8 cellular contexts compared by ENCODE assay signal in the genomic region with DNA sequence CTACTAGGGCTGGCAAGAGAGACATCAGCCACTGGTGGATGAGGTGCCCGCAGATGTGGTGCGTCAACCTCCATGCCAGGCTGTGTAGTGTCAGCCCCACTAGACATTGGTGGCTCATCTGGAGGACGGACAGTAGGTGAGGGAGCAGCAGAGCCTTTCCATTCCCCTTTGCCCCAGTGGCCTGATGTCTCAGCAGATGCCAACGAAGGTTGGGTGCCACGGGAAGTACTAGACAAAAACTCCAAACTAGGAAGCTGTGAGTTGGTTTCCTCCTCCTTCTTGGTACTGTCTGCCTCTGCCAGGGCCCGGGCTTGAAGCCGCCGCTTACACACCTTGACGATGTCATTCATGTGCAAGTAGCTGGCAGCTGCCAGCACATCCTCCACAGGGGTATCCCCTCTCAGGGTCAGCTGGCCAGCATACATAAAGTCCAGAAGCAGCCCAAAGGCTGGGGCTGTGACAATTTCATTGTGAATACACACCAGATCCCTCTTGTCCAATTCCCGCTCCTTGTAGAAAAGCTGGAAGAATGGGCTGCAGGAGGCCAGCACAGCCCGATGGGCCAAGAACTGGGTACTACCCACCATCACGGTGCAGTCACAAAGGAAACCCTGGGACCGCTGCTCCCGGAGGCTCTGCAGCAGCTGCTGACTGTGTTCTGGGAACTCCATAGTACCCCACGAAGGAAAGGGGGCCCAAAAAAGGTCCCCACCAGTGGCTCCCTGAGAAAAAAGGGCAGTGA. TPM values are rescaled to one million over a fixed set of nuclear protein-coding genes. Genes with fewer than 3 reads are reported as not detected.
DNase-seq lines count a peak whose midpoint lies in the region; ATAC-seq, FAIRE-seq and TF ChIP-seq lines count a peak whose summit lies in the region.

No MANE protein-coding gene starts in this region.

- H3K36me3 Mint-ChIP-seq in CD8-positive, alpha-beta memory T cell: peaks cover 0 to 30% (median 3%) of the 10 kb centered on the region in 3 donors
- peaks cover 4% of the 10 kb centered on the region for H3K36me3 Mint-ChIP-seq in neural progenitor cell

- peak overlapping the region; percentile 99 for H3K4me3 ChIP-seq in CD8-positive, alpha-beta memory T cell (ENCODE audit: low read length)
- H3K4me3 ChIP-seq in Loucy (ENCODE audit: low read length, poor library complexity, severe bottlenecking) (peak overlapping the region; percentile 78), ectodermal cell (ENCODE audit: insufficient read depth, low read depth, low read length) (peak overlapping the region; percentile 92), neural progenitor cell (peak overlapping the region; percentile 74)

- POLR2A ChIA-PET in CD8-positive, alpha-beta memory T cell (lab: Charles Lee): interaction anchor here (0.6 to 3.2 kb wide), 21 partner anchors 18 to 179 kb away, joined by 3 to 70 read pairs (median 5); partner anchors contain the start of genes B3GAT3, BSCL2, C11orf98 and CSKMT

- DNase-seq in CD8-positive, alpha-beta memory T cell: no peak
- DNase-seq in neural progenitor cell (ENCODE audit: low spot score) (no peak), DMS79 (lab: John Stamatoyannopoulos, UW) (no peak), DMS153 (lab: John Stamatoyannopoulos, UW) (no peak), HTR-8/SVneo (ENCODE audit: insufficient read length, low spot score) (no peak)

- H3F3A ChIP-seq in Loucy (ENCODE audit: low read depth): no peaks in the 10 kb centered on the region
- peaks cover 23% of the 10 kb centered on the region for H3F3A ChIP-seq in neural progenitor cell (ENCODE audit: low read depth)

- no peaks in the 10 kb centered on the region for H3K27me3 ChIP-seq in CD8-positive, alpha-beta memory T cell (ENCODE audit: insufficient read depth, low read length, poor library complexity, severe bottlenecking)
- H3K27me3 ChIP-seq in Loucy (ENCODE audit: insufficient read depth, low read length, poor library complexity, severe bottlenecking): no peaks in the 10 kb centered on the region
- no peaks in the 10 kb centered on the region for H3K27me3 ChIP-seq in ectodermal cell (ENCODE audit: control insufficient read depth, insufficient read depth, low read length, poor library complexity, severe bottlenecking)
- no peaks in the 10 kb centered on the region for H3K27me3 ChIP-seq in neural progenitor cell

- peak overlapping the region; percentile 91 to 100 (median 99) for H3K4me3 Mint-ChIP-seq in CD8-positive, alpha-beta memory T cell
- peak overlapping the region; percentile 98 for H3K4me3 Mint-ChIP-seq in neural progenitor cell

- CTCF ChIA-PET in CD8-positive, alpha-beta memory T cell (lab: Charles Lee): interaction anchor here (0.8 to 3.6 kb wide), 19 partner anchors 9 to 193 kb away, joined by 3 to 36 read pairs (median 5); partner anchors contain the start of genes HNRNPUL2, POLR2G, SLC3A2 and TAF6L

- no peaks in the 10 kb centered on the region for H3K9me2 ChIP-seq in Loucy (replicated peaks; ENCODE audit: low read depth, low read length)

- H3K9ac ChIP-seq in Loucy (ENCODE audit: low read depth, low read length, poor library complexity, severe bottlenecking): peak overlapping the region; percentile 72
- no peak overlapping the region for H3K9ac ChIP-seq in neural progenitor cell

- H3K27ac Mint-ChIP-seq in CD8-positive, alpha-beta memory T cell: peak overlapping the region; percentile 83 to 99 (median 98)
- H3K27ac Mint-ChIP-seq in neural progenitor cell: no peak overlapping the region

- no peak for TF ChIP-seq CTCF in Loucy (conservative IDR thresholded peaks at IDR 0.05; ENCODE audit: low read length)
- no peak for TF ChIP-seq CTCF in neural progenitor cell (IDR thresholded peaks at IDR 0.05)

- H3K27me3 Mint-ChIP-seq in CD8-positive, alpha-beta memory T cell: no peaks in the 10 kb centered on the region
- H3K27me3 Mint-ChIP-seq in neural progenitor cell (ENCODE audit: insufficient read depth, low read depth): peaks cover 7% of the 10 kb centered on the region

- 90% methylated on average over 15 of the region's 15 CpGs for WGBS in ectodermal cell, 2 experiments

- H3K4me1 ChIP-seq in CD8-positive, alpha-beta memory T cell (ENCODE audit: insufficient read depth, low read length): peaks cover 22% of the 10 kb centered on the region
- H3K4me1 ChIP-seq in Loucy (ENCODE audit: insufficient read depth, low read length, poor library complexity, severe bottlenecking) (peaks cover 17% of the 10 kb centered on the region), ectodermal cell (ENCODE audit: control insufficient read depth, insufficient read depth, low read length) (peaks cover 6% of the 10 kb centered on the region), neural progenitor cell (no peaks in the 10 kb centered on the region)

- no peak for FAIRE-seq in HTR-8/SVneo (lab: Jason Lieb, UNC)

- H2AFZ ChIP-seq in Loucy (ENCODE audit: low read length) (no peak overlapping the region; the same call in 1 of the 2 replicates), neural progenitor cell (replicated peaks) (peak overlapping the region; percentile 47)

- H3K9me3 Mint-ChIP-seq in CD8-positive, alpha-beta memory T cell: no peaks in the 10 kb centered on the region
- no peaks in the 10 kb centered on the region for H3K9me3 Mint-ChIP-seq in neural progenitor cell

- H4K20me1 ChIP-seq in Loucy (ENCODE audit: insufficient read depth, low read length, poor library complexity, severe bottlenecking) (peaks cover 5% of the 10 kb centered on the region), neural progenitor cell (ENCODE audit: low read depth) (no peaks in the 10 kb centered on the region)

- peaks cover 26 to 43% (median 36%) of the 10 kb centered on the region in 3 donors for H3K4me1 Mint-ChIP-seq in CD8-positive, alpha-beta memory T cell
- H3K4me1 Mint-ChIP-seq in neural progenitor cell: peaks cover 5% of the 10 kb centered on the region

- H3K79me2 ChIP-seq in Loucy (ENCODE audit: insufficient read depth, low read length) (peaks cover 19% of the 10 kb centered on the region; the same call in 1 of the 2 replicates), neural progenitor cell (ENCODE audit: low read depth) (peaks cover 33% of the 10 kb centered on the region)

- H3K4me2 ChIP-seq in Loucy (ENCODE audit: low read depth, low read length, poor library complexity, severe bottlenecking) (peak overlapping the region; percentile 84), neural progenitor cell (peak overlapping the region; percentile 77)

- ATAC-seq in HG03469 (IDR thresholded peaks at IDR 0.05; ENCODE audit: unreplicated experiment): no peak

- H3K9me3 ChIP-seq in CD8-positive, alpha-beta memory T cell (ENCODE audit: low read length): no peaks in the 10 kb centered on the region
- no peaks in the 10 kb centered on the region for H3K9me3 ChIP-seq in Loucy (ENCODE audit: insufficient read depth, low read depth, low read length)
- no peaks in the 10 kb centered on the region for H3K9me3 ChIP-seq in ectodermal cell (ENCODE audit: control insufficient read depth, low read length)
- H3K9me3 ChIP-seq in neural progenitor cell (ENCODE audit: low read depth): no peaks in the 10 kb centered on the region

- H3K27ac ChIP-seq in CD8-positive, alpha-beta memory T cell (ENCODE audit: low read depth, low read length): peak overlapping the region; percentile 91
- H3K27ac ChIP-seq in ectodermal cell (ENCODE audit: insufficient read depth, low read depth, low read length, poor library complexity, severe bottlenecking) (peak overlapping the region; percentile 16), neural progenitor cell (no peak overlapping the region)

- peaks cover 14% of the 10 kb centered on the region for H3K36me3 ChIP-seq in CD8-positive, alpha-beta memory T cell (ENCODE audit: insufficient read depth, low read length)
- no peaks in the 10 kb centered on the region for H3K36me3 ChIP-seq in Loucy (ENCODE audit: insufficient read depth, low read length)
- peaks cover 6% of the 10 kb centered on the region for H3K36me3 ChIP-seq in ectodermal cell (ENCODE audit: control insufficient read depth, insufficient read depth, low read length)
- no peaks in the 10 kb centered on the region for H3K36me3 ChIP-seq in neural progenitor cell

RNA-seq across cellular contexts. Expression of gene ZBTB3, which starts 0.8 kb away (rescaled TPM):
- 10 to 100 TPM in 1 of 2 experiments, 1 to 10 TPM in 1; 9.4 to 11.6 TPM for total RNA-seq in CD8-positive, alpha-beta memory T cell
- polyA plus RNA-seq in CD8-positive, alpha-beta memory T cell: 3.5 TPM
- polyA plus RNA-seq in ectodermal cell (2013, experiment 1 of 4): 15.6 TPM
- polyA plus RNA-seq in ectodermal cell (2013, experiment 2 of 4): 11.4 TPM
- polyA plus RNA-seq in ectodermal cell (2013, experiment 3 of 4): 11.0 TPM
- 13.9 TPM for polyA plus RNA-seq in ectodermal cell (2013, experiment 4 of 4)
- total RNA-seq in neural progenitor cell (ENCODE audit: low replicate concordance): 9.2 and 22.8 TPM in 2 replicates

RNA-seq across cellular contexts. Expression of gene POLR2G, which starts 8.2 kb away (rescaled TPM):
- 100 to 1,000 TPM; 151 to 160 TPM for total RNA-seq in CD8-positive, alpha-beta memory T cell
- 272 TPM for polyA plus RNA-seq in CD8-positive, alpha-beta memory T cell
- polyA plus RNA-seq in ectodermal cell (2013, experiment 1 of 4): 106 TPM
- 101 TPM for polyA plus RNA-seq in ectodermal cell (2013, experiment 2 of 4)
- polyA plus RNA-seq in ectodermal cell (2013, experiment 3 of 4): 107 TPM
- 115 TPM for polyA plus RNA-seq in ectodermal cell (2013, experiment 4 of 4)
- 88.7 and 117 TPM in 2 replicates for total RNA-seq in neural progenitor cell (ENCODE audit: low replicate concordance)

RNA-seq across cellular contexts. Expression of gene TAF6L, which starts 18.0 kb away (rescaled TPM):
- total RNA-seq in CD8-positive, alpha-beta memory T cell: 10 to 100 TPM; 21.8 to 24.1 TPM
- polyA plus RNA-seq in CD8-positive, alpha-beta memory T cell: 9.6 TPM
- 40.2 TPM for polyA plus RNA-seq in ectodermal cell (2013, experiment 1 of 4)
- polyA plus RNA-seq in ectodermal cell (2013, experiment 2 of 4): 34.2 TPM
- 28.8 TPM for polyA plus RNA-seq in ectodermal cell (2013, experiment 3 of 4)
- polyA plus RNA-seq in ectodermal cell (2013, experiment 4 of 4): 28.8 TPM
- total RNA-seq in neural progenitor cell (ENCODE audit: low replicate concordance): 28.9 and 39.9 TPM in 2 replicates

RNA-seq across cellular contexts. Expression of gene TTC9C, which starts 24.9 kb away (rescaled TPM):
- total RNA-seq in CD8-positive, alpha-beta memory T cell: 10 to 100 TPM; 36.7 to 37.2 TPM
- polyA plus RNA-seq in CD8-positive, alpha-beta memory T cell: 22.2 TPM
- 55.7 TPM for polyA plus RNA-seq in ectodermal cell (2013, experiment 1 of 4)
- 42.1 TPM for polyA plus RNA-seq in ectodermal cell (2013, experiment 2 of 4)
- polyA plus RNA-seq in ectodermal cell (2013, experiment 3 of 4): 49.9 TPM
- polyA plus RNA-seq in ectodermal cell (2013, experiment 4 of 4): 52.5 TPM
- 55.7 and 78.4 TPM in 2 replicates for total RNA-seq in neural progenitor cell (ENCODE audit: low replicate concordance)

RNA-seq across cellular contexts. Expression of gene HNRNPUL2, which starts 25.9 kb away (rescaled TPM):
- total RNA-seq in CD8-positive, alpha-beta memory T cell: 10 to 100 TPM; 58.7 to 64.3 TPM
- polyA plus RNA-seq in CD8-positive, alpha-beta memory T cell: 3.3 TPM
- polyA plus RNA-seq in ectodermal cell (2013, experiment 1 of 4): 65.0 TPM
- 70.0 TPM for polyA plus RNA-seq in ectodermal cell (2013, experiment 2 of 4)
- polyA plus RNA-seq in ectodermal cell (2013, experiment 3 of 4): 47.4 TPM
- polyA plus RNA-seq in ectodermal cell (2013, experiment 4 of 4): 50.8 TPM
- 30.9 and 32.5 TPM in 2 replicates for total RNA-seq in neural progenitor cell (ENCODE audit: low replicate concordance)
